Comparison of ENCODE assay signal across 21 cellular contexts in genomic region chr2:43302311-43303051, GRCh38.
DNase-seq lines count a peak whose midpoint lies in the region; TF ChIP-seq lines count a peak whose summit lies in the region.
"Had no signal": no experiment of that assay in that cellular context is flagged by ENCODE, and none has a peak within 500 bp of the region (broad histone marks: within the 10 kb centered on the region; RNA-seq: fewer than 3 reads in every experiment).

No MANE protein-coding gene starts in this region.

- H3K9me3 ChIP-seq in mesenchymal stem cell (ENCODE audit: control insufficient read depth, low read length) (no peaks in the 10 kb centered on the region), transverse colon (no peaks in the 10 kb centered on the region)
- H3K9me3 ChIP-seq: tibial nerve had no signal

- in situ Hi-C loops in transverse colon (cut with MboI; ENCODE audit: low pct_ligation_motif_present in 1 of 4, low pct_unique_long_range_greater_than_20kb in 1 of 4, low sequenced_read_pairs in 3 of 4): no loop called here

- no peak overlapping the region for H3K23ac ChIP-seq in mesenchymal stem cell (ENCODE audit: low read length in 2 of 2)

- intact Hi-C loops in transverse colon (cut with DNase I; ENCODE audit: low total_unique reads): no loop called here

- H3K4me3 ChIP-seq in KMS-11 (IDR thresholded peaks at IDR 0.05; ENCODE audit: insufficient read depth, low read depth, low read length) (peak overlapping the region; percentile 26), mesenchymal stem cell (ENCODE audit: insufficient read depth in 1 of 2, low read depth in 1 of 2, low read length in 2 of 2) (no peak overlapping the region), transverse colon (no peak overlapping the region)
- H3K4me3 ChIP-seq: GM23248, tibial nerve had no signal

- H3K9ac ChIP-seq in KMS-11 (peak overlapping the region; percentile 35; the same call in 1 of the 2 replicates), mesenchymal stem cell (ENCODE audit: low read length) (no peak overlapping the region)
- H3K9ac ChIP-seq: GM23248 had no signal

- H4K20me1 ChIP-seq in KMS-11 (ENCODE audit: insufficient read depth): no peaks in the 10 kb centered on the region

- H3K4me1 Mint-ChIP-seq in brain: peaks cover 27% of the 10 kb centered on the region

- H3K36me3 Mint-ChIP-seq in brain: peaks cover 4% of the 10 kb centered on the region

- H2AK5ac ChIP-seq in mesenchymal stem cell (ENCODE audit: low read length, severe bottlenecking): no peak overlapping the region

- H3K9me3 Mint-ChIP-seq in brain: peaks cover 0 to 3% (median 0%) of the 10 kb centered on the region in 5 experiments
- H3K9me3 Mint-ChIP-seq: activated naive CD8-positive, alpha-beta T cell treated with anti-CD3 and anti-CD28 coated beads for 36 hours; HFFc6 had no signal

- peak overlapping the region; percentile 52 for H4K91ac ChIP-seq in mesenchymal stem cell (ENCODE audit: low read length)

- TF ChIP-seq CTCF in KMS-11 (conservative IDR thresholded peaks at IDR 0.05; ENCODE audit: low read depth, low read length) (no peak), brain (conservative IDR thresholded peaks at IDR 0.05) (no peak), transverse colon (IDR thresholded peaks at IDR 0.05) (no peak)

- H2BK12ac ChIP-seq in mesenchymal stem cell (ENCODE audit: low read length in 2 of 2): no peak overlapping the region

- no peak overlapping the region for H3K4me3 Mint-ChIP-seq in brain
- H3K4me3 Mint-ChIP-seq: activated naive CD8-positive, alpha-beta T cell treated with anti-CD3 and anti-CD28 coated beads for 36 hours; HFFc6 had no signal

- H2BK5ac ChIP-seq in mesenchymal stem cell (ENCODE audit: low read depth, low read length, poor library complexity, severe bottlenecking): no peak overlapping the region

- no peak overlapping the region for H3K4ac ChIP-seq in mesenchymal stem cell (ENCODE audit: low read depth in 1 of 2, low read length in 2 of 2)

- H2AFZ ChIP-seq in KMS-11 (ENCODE audit: low read depth) (no peak overlapping the region), mesenchymal stem cell (ENCODE audit: low read depth, low read length) (no peak overlapping the region)
- H2AFZ ChIP-seq: GM23248 had no signal

- H3K36me3 ChIP-seq in KMS-11 (ENCODE audit: insufficient read depth): no peaks in the 10 kb centered on the region
- no peaks in the 10 kb centered on the region for H3K36me3 ChIP-seq in mesenchymal stem cell (ENCODE audit: control insufficient read depth in 1 of 2, insufficient read depth in 2 of 2, low read depth in 1 of 2, low read length in 2 of 2)
- H3K36me3 ChIP-seq in transverse colon: no peaks in the 10 kb centered on the region
- H3K36me3 ChIP-seq: tibial nerve had no signal

- no peak for TF ChIP-seq POLR2A in transverse colon (IDR thresholded peaks at IDR 0.05)

- no peaks in the 10 kb centered on the region for H3K79me2 ChIP-seq in KMS-11 (ENCODE audit: insufficient read depth, low read depth)

- 94% methylated on average over 2 of the region's 2 CpGs for WGBS in mesenchymal stem cell
- 86 to 92% methylated on average over 2 of the region's 2 CpGs for WGBS in transverse colon (ENCODE audit: low coverage in 1 of 2), 2 donors

- TF ChIP-seq EP300 in transverse colon (IDR thresholded peaks at IDR 0.05; ENCODE audit: low read depth): no peak

- H3K18ac ChIP-seq in mesenchymal stem cell (ENCODE audit: low read depth in 1 of 2, low read length in 2 of 2): no peak overlapping the region

- no peaks in the 10 kb centered on the region for H3K27me3 Mint-ChIP-seq in brain
- H3K27me3 Mint-ChIP-seq: activated naive CD8-positive, alpha-beta T cell treated with anti-CD3 and anti-CD28 coated beads for 36 hours; progenitor cell of endocrine pancreas had no signal

- H3K4me1 ChIP-seq in KMS-11 (ENCODE audit: low read depth, poor library complexity, severe bottlenecking) (peaks cover 80% of the 10 kb centered on the region), mesenchymal stem cell (ENCODE audit: control insufficient read depth, insufficient read depth, low read depth, low read length) (no peaks in the 10 kb centered on the region), transverse colon (peaks cover 9 to 49% (median 18%) of the 10 kb centered on the region in 4 donors)

- DNase-seq in mesenchymal stem cell (no peak), transverse colon (no peak), hippocampal formation (lab: John Stamatoyannopoulos, UW) (no peak), DMS153 treated with DMSO at 0.1 percent for 48 hours (lab: John Stamatoyannopoulos, UW; ENCODE audit: unreplicated experiment) (no peak), NCI-H1048 (lab: John Stamatoyannopoulos, UW) (no peak)
- DNase-seq: activated CD4-positive, alpha-beta T cell treated with anti-CD3 and anti-CD28 coated beads for 4 hours; activated CD8-positive, alpha-beta memory T cell treated with anti-CD3 and anti-CD28 coated beads for 24 hours; activated effector memory CD4-positive, alpha-beta T cell treated with Interleukin-2 at 50 U/mL for 16 hours; activated naive CD8-positive, alpha-beta T cell treated with anti-CD3 and anti-CD28 coated beads for 36 hours; effector memory CD4-positive, alpha-beta T cell; foreskin keratinocyte; GM23248; HFFc6; hypothalamus; Karpas-422; stimulated activated naive CD4-positive, alpha-beta T cell treated with Interleukin-2 at 50 U/mL for 16 hours had no signal

- H4K8ac ChIP-seq in mesenchymal stem cell (ENCODE audit: low read length): no peak overlapping the region

- H2BK120ac ChIP-seq in mesenchymal stem cell (ENCODE audit: low read depth, low read length): no peak overlapping the region

- peak overlapping the region; percentile 97 for H3K4me2 ChIP-seq in KMS-11
- H3K4me2 ChIP-seq in mesenchymal stem cell (ENCODE audit: low read length, poor library complexity, severe bottlenecking): no peak overlapping the region

- H3K27ac Mint-ChIP-seq in brain: peak overlapping the region in 3 of 5 experiments; percentile 36 to 74 (median 42)
- H3K27ac Mint-ChIP-seq: activated naive CD8-positive, alpha-beta T cell treated with anti-CD3 and anti-CD28 coated beads for 36 hours; HFFc6; progenitor cell of endocrine pancreas had no signal

- H2BK15ac ChIP-seq in mesenchymal stem cell (ENCODE audit: low read depth, poor library complexity, severe bottlenecking): no peak overlapping the region

- peaks cover 9% of the 10 kb centered on the region for H3K79me1 ChIP-seq in mesenchymal stem cell (replicated peaks; ENCODE audit: low read length, poor library complexity, severe bottlenecking)

- H3K14ac ChIP-seq in mesenchymal stem cell (ENCODE audit: low read length in 2 of 2): no peak overlapping the region

- H3K27ac ChIP-seq in KMS-11: peak overlapping the region; percentile 76
- H3K27ac ChIP-seq in mesenchymal stem cell (ENCODE audit: low read length, poor library complexity, severe bottlenecking): no peak overlapping the region
- peak overlapping the region; percentile 11 to 82 (median 14) for H3K27ac ChIP-seq in transverse colon
- H3K27ac ChIP-seq: C4-2B, foreskin keratinocyte, GM23248 had no signal

- H3K27me3 ChIP-seq in KMS-11 (ENCODE audit: insufficient read depth, low read depth): no peaks in the 10 kb centered on the region
- H3K27me3 ChIP-seq in mesenchymal stem cell (ENCODE audit: control insufficient read depth in 1 of 2, insufficient read depth in 1 of 2, low read length in 2 of 2): no peaks in the 10 kb centered on the region
- H3K27me3 ChIP-seq in transverse colon: no peaks in the 10 kb centered on the region
- H3K27me3 ChIP-seq: foreskin keratinocyte, tibial nerve had no signal
